ENCODE assay signal across 21 cellular contexts in the genomic region with DNA sequence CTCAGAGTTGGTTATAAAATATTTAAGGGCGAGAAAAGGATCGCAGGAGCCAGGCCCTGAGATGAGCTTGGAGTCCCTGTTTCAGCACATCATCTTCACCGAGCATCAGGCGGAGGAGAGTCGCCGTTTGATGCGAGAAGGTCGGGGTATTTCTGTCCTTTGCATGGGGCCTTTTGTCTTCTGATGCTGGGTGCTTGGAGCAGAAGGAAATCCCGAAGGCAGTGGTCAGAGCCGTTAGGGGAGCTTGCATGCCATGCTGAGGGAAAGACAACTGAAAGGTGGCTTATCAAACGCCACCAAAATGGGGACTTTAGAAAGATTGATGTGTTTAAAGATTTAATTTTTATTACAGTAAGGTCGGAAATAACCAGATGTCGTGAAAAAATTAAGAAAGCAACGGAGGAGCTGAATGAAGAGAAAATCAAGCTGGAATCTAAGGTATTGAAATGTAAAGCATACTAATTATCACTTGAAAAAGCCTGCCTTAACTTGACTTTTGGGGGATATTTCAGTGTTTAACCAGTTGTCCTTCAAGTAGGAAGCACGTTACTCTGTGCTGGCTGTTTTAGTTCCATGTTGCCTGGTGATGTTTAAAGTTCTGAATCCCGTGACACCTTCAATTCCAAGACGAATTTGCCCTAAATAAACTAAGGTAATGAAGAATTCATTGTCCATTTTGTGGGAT. TPM values are rescaled to one million over a fixed set of nuclear protein-coding genes. Genes with fewer than 3 reads are reported as not detected.
DNase-seq lines count a peak whose midpoint lies in the region; ATAC-seq and TF ChIP-seq lines count a peak whose summit lies in the region.
"Had no signal": no experiment of that assay in that cellular context is flagged by ENCODE, and none has a peak within 500 bp of the region (broad histone marks: within the 10 kb centered on the region; RNA-seq: fewer than 3 reads in every experiment).

No MANE protein-coding gene starts in this region.

- H3K27me3 Mint-ChIP-seq in neural progenitor cell (ENCODE audit: insufficient read depth, low read depth): peaks cover 2% of the 10 kb centered on the region
- no peaks in the 10 kb centered on the region for H3K27me3 Mint-ChIP-seq in activated CD8-positive, alpha-beta memory T cell treated with anti-CD3 and anti-CD28 coated beads, Interleukin-2, amount 10 ng/mL, durations not matched to agents 7 days and 5 days

- H4K20me1 ChIP-seq in neural progenitor cell (ENCODE audit: low read depth): no peaks in the 10 kb centered on the region

- H3K9me3 ChIP-seq in HUES6 (ENCODE audit: control insufficient read depth, insufficient read depth, low read depth, low read length): no peaks in the 10 kb centered on the region
- H3K9me3 ChIP-seq in neural progenitor cell (ENCODE audit: low read depth): no peaks in the 10 kb centered on the region
- H3K9me3 ChIP-seq in esophagus squamous epithelium: no peaks in the 10 kb centered on the region

- DNase-seq in Daoy (ENCODE audit: low read depth): peak; percentile 1
- DNase-seq in iPS DF 19.7 (ENCODE audit: low read depth, low spot score): peak; percentile 59
- no peak for DNase-seq in neural progenitor cell (ENCODE audit: low spot score)
- no peak for DNase-seq in esophagus squamous epithelium (lab: John Stamatoyannopoulos, UW)
- DNase-seq in ureter (ENCODE audit: low spot score): no peak
- DNase-seq in activated CD8-positive, alpha-beta memory T cell treated with anti-CD3 and anti-CD28 coated beads, Interleukin-2, amount 10 ng/mL, durations not matched to agents 7 days and 5 days: no peak
- DNase-seq in activated effector memory CD4-positive, alpha-beta T cell treated with Interleukin-2 at 50 U/mL for 16 hours: no peak
- DNase-seq: 8988T, DMS79 treated with DMSO at 0.1 percent for 48 hours, GF-D8, MM.1S, NCI-H1092, NCI-H1436 treated with DMSO at 0.1 percent for 48 hours, NCI-H2029, NCI-H345, NCI-H524 treated with DMSO at 0.1 percent for 48 hours, PC-3, RPMI8226, SHP77 treated with DMSO at 0.1 percent for 48 hours had no signal

- WGBS in esophagus squamous epithelium, 2 donors: 41 to 43% methylated on average over 16 to 17 of the region's 17 CpGs

- no peak for ATAC-seq in activated CD8-positive, alpha-beta memory T cell treated with anti-CD3 and anti-CD28 coated beads, Interleukin-2, amount 10 ng/mL, durations not matched to agents 7 days and 5 days
- ATAC-seq: PC-3 had no signal

- no peaks in the 10 kb centered on the region for H3F3A ChIP-seq in neural progenitor cell (ENCODE audit: low read depth)

- H3K9ac ChIP-seq in HUES6 (ENCODE audit: low read length) (peak overlapping the region; percentile 31), neural progenitor cell (no peak overlapping the region)

- CTCF ChIA-PET in activated CD8-positive, alpha-beta memory T cell treated with anti-CD3 and anti-CD28 coated beads, Interleukin-2, amount 10 ng/mL, durations not matched to agents 7 days and 5 days (lab: Charles Lee): no interaction called here

- peaks cover 23% of the 10 kb centered on the region for H3K4me1 ChIP-seq in HUES6 (ENCODE audit: control insufficient read depth, insufficient read depth, low read length)
- no peaks in the 10 kb centered on the region for H3K4me1 ChIP-seq in neural progenitor cell
- H3K4me1 ChIP-seq in esophagus squamous epithelium: no peaks in the 10 kb centered on the region

- no peaks in the 10 kb centered on the region for H3K36me3 ChIP-seq in HUES6 (ENCODE audit: control insufficient read depth, insufficient read depth, low read length)
- no peaks in the 10 kb centered on the region for H3K36me3 ChIP-seq in neural progenitor cell
- no peaks in the 10 kb centered on the region for H3K36me3 ChIP-seq in esophagus squamous epithelium

- no peak overlapping the region for H3K4me3 Mint-ChIP-seq in neural progenitor cell
- no peak overlapping the region for H3K4me3 Mint-ChIP-seq in activated CD8-positive, alpha-beta memory T cell treated with anti-CD3 and anti-CD28 coated beads, Interleukin-2, amount 10 ng/mL, durations not matched to agents 7 days and 5 days

- no peaks in the 10 kb centered on the region for H3K4me1 Mint-ChIP-seq in neural progenitor cell
- H3K4me1 Mint-ChIP-seq in activated CD8-positive, alpha-beta memory T cell treated with anti-CD3 and anti-CD28 coated beads, Interleukin-2, amount 10 ng/mL, durations not matched to agents 7 days and 5 days: no peaks in the 10 kb centered on the region

- H3K27me3 ChIP-seq in HUES6 (ENCODE audit: control insufficient read depth, insufficient read depth, low read length) (no peaks in the 10 kb centered on the region), neural progenitor cell (peaks cover 14% of the 10 kb centered on the region), esophagus squamous epithelium (peaks cover 0 to 4% (median 0%) of the 10 kb centered on the region in 4 donors)

- no peaks in the 10 kb centered on the region for H3K79me2 ChIP-seq in neural progenitor cell (ENCODE audit: low read depth)

- H3K4me3 ChIP-seq in HUES6 (ENCODE audit: low read depth, low read length) (peak overlapping the region; percentile 40), neural progenitor cell (no peak overlapping the region), esophagus squamous epithelium (no peak overlapping the region)

- no peaks in the 10 kb centered on the region for H3K9me3 Mint-ChIP-seq in neural progenitor cell
- H3K9me3 Mint-ChIP-seq in activated CD8-positive, alpha-beta memory T cell treated with anti-CD3 and anti-CD28 coated beads, Interleukin-2, amount 10 ng/mL, durations not matched to agents 7 days and 5 days (ENCODE audit: low read depth): no peaks in the 10 kb centered on the region

- H3K27ac ChIP-seq in HUES6 (ENCODE audit: low read depth, low read length) (peak overlapping the region; percentile 54), neural progenitor cell (no peak overlapping the region), esophagus squamous epithelium (no peak overlapping the region)

- H2AFZ ChIP-seq in neural progenitor cell (replicated peaks): peak overlapping the region; percentile 88

- no peak overlapping the region for H3K27ac Mint-ChIP-seq in neural progenitor cell
- H3K27ac Mint-ChIP-seq in activated CD8-positive, alpha-beta memory T cell treated with anti-CD3 and anti-CD28 coated beads, Interleukin-2, amount 10 ng/mL, durations not matched to agents 7 days and 5 days: no peak overlapping the region

- H3K4me2 ChIP-seq in neural progenitor cell: no peak overlapping the region

- intact Hi-C loops in esophagus squamous epithelium (cut with DNase I): no loop called here

- no peaks in the 10 kb centered on the region for H3K36me3 Mint-ChIP-seq in neural progenitor cell
- no peaks in the 10 kb centered on the region for H3K36me3 Mint-ChIP-seq in activated CD8-positive, alpha-beta memory T cell treated with anti-CD3 and anti-CD28 coated beads, Interleukin-2, amount 10 ng/mL, durations not matched to agents 7 days and 5 days

- no peak for TF ChIP-seq CTCF in neural progenitor cell (IDR thresholded peaks at IDR 0.05)
- TF ChIP-seq CTCF in esophagus squamous epithelium (IDR thresholded peaks at IDR 0.05): no peak

- no peak for TF ChIP-seq POLR2A in esophagus squamous epithelium (IDR thresholded peaks at IDR 0.05)

RNA-seq across cellular contexts. Expression of a gene that starts 0.8 kb away (rescaled TPM):
- total RNA-seq in Daoy (2014; rRNA removed; shearing (Covaris generic)): not detected in 2 replicates
- total RNA-seq in neural progenitor cell (ENCODE audit: low replicate concordance) (not detected in 2 replicates), esophagus squamous epithelium (not detected), ureter (not detected)
- total RNA-seq in activated CD8-positive, alpha-beta memory T cell treated with anti-CD3 and anti-CD28 coated beads, Interleukin-2, amount 10 ng/mL, durations not matched to agents 7 days and 5 days: not detected
- total RNA-seq: LHCN-M2, PC-3 had no signal

RNA-seq across cellular contexts. Expression of a gene that starts 52.1 kb away (rescaled TPM):
- total RNA-seq in Daoy (2014; rRNA removed; shearing (Covaris generic)): 0.80 and 1.1 TPM in 2 replicates
- total RNA-seq in neural progenitor cell (ENCODE audit: low replicate concordance): 14.0 and 14.6 TPM in 2 replicates
- total RNA-seq in esophagus squamous epithelium: 10 to 100 TPM in 1 of 4 donors, 1 to 10 TPM in 3; 1.0 to 79.9 (median 4.2) TPM
- 4.1 TPM for total RNA-seq in ureter
- total RNA-seq in activated CD8-positive, alpha-beta memory T cell treated with anti-CD3 and anti-CD28 coated beads, Interleukin-2, amount 10 ng/mL, durations not matched to agents 7 days and 5 days: not detected
- total RNA-seq: PC-3 had no signal

Comparison
In these comparisons a context has a peak if more than half of its experiments do, and no peak if none do; other contexts are left out.
1. DNase-seq: peak in Daoy (single experiment) and iPS DF 19.7 (single experiment); none in neural progenitor cell (single experiment), esophagus squamous epithelium (single experiment), ureter (single experiment), activated CD8-positive, alpha-beta memory T cell treated with anti-CD3 and anti-CD28 coated beads, Interleukin-2, amount 10 ng/mL, durations not matched to agents 7 days and 5 days (single experiment) and activated effector memory CD4-positive, alpha-beta T cell treated with Interleukin-2 at 50 U/mL for 16 hours (single experiment).